Comparison of ENCODE assay signal across 15 cellular contexts in the genomic region with DNA sequence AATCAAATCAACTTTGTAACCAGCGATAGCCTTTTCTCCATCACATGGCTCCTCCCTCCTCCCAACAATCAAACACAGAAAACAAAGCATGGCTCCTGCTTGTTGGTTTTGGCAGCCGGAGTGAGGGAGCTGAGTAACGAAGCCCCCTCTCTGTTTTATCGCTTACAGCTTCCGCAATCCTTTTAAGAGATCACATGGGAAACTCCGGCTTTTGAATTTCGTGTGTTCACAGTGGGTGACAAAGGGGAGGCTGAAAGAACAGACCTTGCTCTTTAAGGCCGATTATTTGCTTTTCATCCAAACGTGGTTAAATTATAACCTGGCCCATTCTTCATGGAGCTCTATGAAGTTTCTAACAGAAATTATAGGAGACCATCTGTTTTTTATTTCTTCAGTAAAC.
DNase-seq lines count a peak whose midpoint lies in the region; ATAC-seq and TF ChIP-seq lines count a peak whose summit lies in the region.
"Had no signal": no experiment of that assay in that cellular context is flagged by ENCODE, and none has a peak within 500 bp of the region (broad histone marks: within the 10 kb centered on the region; RNA-seq: fewer than 3 reads in every experiment).

No MANE protein-coding gene starts in this region.

- H3K27me3 Mint-ChIP-seq in naive thymus-derived CD8-positive, alpha-beta T cell, result peaks cover 0 to 5% (median 0%) of the 10 kb centered on the region in 5 donors
- H3K27me3 Mint-ChIP-seq: dendritic cell treated with granulocyte-macrophage colony-stimulating factor and Interleukin-4, amounts not matched to agents 40 ng/mL and 50 ng/mL, for 4 days had no signal

- H3K36me3 ChIP-seq in liver (ENCODE audit: control insufficient read depth in 4 of 4, insufficient read depth in 3 of 4, low read depth in 1 of 4, low read length in 3 of 4), result no peaks in the 10 kb centered on the region
- H3K36me3 ChIP-seq: tibial artery had no signal

- peak overlapping the region in 1 of 10 donors; percentile 10 for H3K27ac Mint-ChIP-seq in naive thymus-derived CD8-positive, alpha-beta T cell
- H3K27ac Mint-ChIP-seq: dendritic cell treated with granulocyte-macrophage colony-stimulating factor and Interleukin-4, amounts not matched to agents 40 ng/mL and 50 ng/mL, for 4 days had no signal

- 34% methylated on average over 9 of the region's 9 CpGs for WGBS in liver

- H3K9me3 Mint-ChIP-seq in naive thymus-derived CD8-positive, alpha-beta T cell, result peaks cover 0 to 11% (median 2%) of the 10 kb centered on the region in 9 donors

- no peaks in the 10 kb centered on the region for H3K9me3 ChIP-seq in liver (ENCODE audit: control insufficient read depth in 4 of 4, low read length in 3 of 4)
- H3K9me3 ChIP-seq: tibial artery had no signal

- H3K4me1 Mint-ChIP-seq in naive thymus-derived CD8-positive, alpha-beta T cell, result no peaks in the 10 kb centered on the region

- H3K27me3 ChIP-seq in liver (ENCODE audit: control insufficient read depth in 4 of 4, insufficient read depth in 4 of 4, low read length in 3 of 4), result peaks cover 0 to 1% (median 0%) of the 10 kb centered on the region in 4 donors
- H3K27me3 ChIP-seq: tibial artery had no signal

- ATAC-seq in naive thymus-derived CD8-positive, alpha-beta T cell, result no peak

- POLR2A ChIA-PET in naive thymus-derived CD8-positive, alpha-beta T cell (lab: Charles Lee), result no interaction called here

- H3K36me3 Mint-ChIP-seq in naive thymus-derived CD8-positive, alpha-beta T cell, result no peaks in the 10 kb centered on the region

- peaks cover 0 to 5% (median 0%) of the 10 kb centered on the region in 4 donors for H3K4me1 ChIP-seq in liver (ENCODE audit: control insufficient read depth in 4 of 4, insufficient read depth in 4 of 4, low read length in 3 of 4)

- peak in 1 of 2 donors; percentile 20 for TF ChIP-seq RAD21 in liver (IDR thresholded peaks at IDR 0.05)

- peak; percentile 91 for DNase-seq in DMS 273 (lab: John Stamatoyannopoulos, UW; ENCODE audit: unreplicated experiment)
- peak; percentile 28 for DNase-seq in NCI-H146 treated with DMSO at 0.1 percent for 48 hours (lab: John Stamatoyannopoulos, UW; ENCODE audit: unreplicated experiment)
- DNase-seq in NCI-H748 treated with DMSO at 0.1 percent for 48 hours (lab: John Stamatoyannopoulos, UW), result peak; percentile 100
- DNase-seq in RKO (ENCODE audit: low spot score), result no peak
- no peak for DNase-seq in NCI-H2171 (lab: John Stamatoyannopoulos, UW)
- no peak for DNase-seq in naive thymus-derived CD8-positive, alpha-beta T cell
- DNase-seq in COR-L47 (lab: John Stamatoyannopoulos, UW), result no peak
- DNase-seq: activated CD4-positive, alpha-beta T cell treated with anti-CD3 and anti-CD28 coated beads for 4 hours; amygdala; hippocampal formation; mesendoderm; OCI-M1; tibial artery had no signal

- no peak overlapping the region for H3K27ac ChIP-seq in liver (ENCODE audit: low read depth in 1 of 2, low read length in 2 of 2)
- H3K27ac ChIP-seq: tibial artery had no signal

- no peak overlapping the region for H3K9ac ChIP-seq in liver (ENCODE audit: low read depth in 1 of 2, low read length in 2 of 2)

- H3K4me3 ChIP-seq in liver (ENCODE audit: low read depth in 1 of 3, low read length in 3 of 3), result peak overlapping the region in 1 of 3 donors; percentile 23
- H3K4me3 ChIP-seq: tibial artery had no signal

- H3K4me3 Mint-ChIP-seq in naive thymus-derived CD8-positive, alpha-beta T cell, result no peak overlapping the region
- H3K4me3 Mint-ChIP-seq: dendritic cell treated with granulocyte-macrophage colony-stimulating factor and Interleukin-4, amounts not matched to agents 40 ng/mL and 50 ng/mL, for 4 days had no signal

- TF ChIP-seq CTCF in liver (IDR thresholded peaks at IDR 0.05; ENCODE audit: low read depth, low read length, missing input control), result no peak

TF ChIP-seq in liver, 16 proteins besides CTCF, POLR2A, EP300 and RAD21:
- TF ChIP-seq HNF4G (IDR thresholded peaks at IDR 0.05), result no peak
- no peak for TF ChIP-seq EGR1 (IDR thresholded peaks at IDR 0.05; ENCODE audit: low read depth in 2 of 2)
- TF ChIP-seq HNF4A (conservative IDR thresholded peaks at IDR 0.05), result peak; percentile 61 to 62
- peak; percentile 35 for TF ChIP-seq SP1 (IDR thresholded peaks at IDR 0.05)
- TF ChIP-seq RXRA (IDR thresholded peaks at IDR 0.05), result no peak
- no peak for TF ChIP-seq MAX (IDR thresholded peaks at IDR 0.05)
- TF ChIP-seq NR2F2 (IDR thresholded peaks at IDR 0.05), result no peak
- TF ChIP-seq REST (IDR thresholded peaks at IDR 0.05), result no peak
- TF ChIP-seq ATF3 (IDR thresholded peaks at IDR 0.05), result no peak
- TF ChIP-seq FOXA2 (IDR thresholded peaks at IDR 0.05), result no peak
- no peak for TF ChIP-seq ZBTB33 (IDR thresholded peaks at IDR 0.05)
- TF ChIP-seq FOXA1 (IDR thresholded peaks at IDR 0.05), result no peak
- TF ChIP-seq JUND (IDR thresholded peaks at IDR 0.05), result no peak
- no peak for TF ChIP-seq TAF1 (conservative IDR thresholded peaks at IDR 0.05)
- TF ChIP-seq YY1 (IDR thresholded peaks at IDR 0.05), result peak; percentile 38
- no peak for TF ChIP-seq GABPA (IDR thresholded peaks at IDR 0.05 in 1 of 2, conservative IDR thresholded peaks at IDR 0.05 in 1 of 2)

Comparison
In these comparisons a context has a peak if more than half of its experiments do, and no peak if none do; other contexts are left out.
1. DNase-seq: peak in DMS 273 (single experiment), NCI-H146 treated with DMSO at 0.1 percent for 48 hours (single experiment) and NCI-H748 treated with DMSO at 0.1 percent for 48 hours (single experiment); none in RKO (single experiment), NCI-H2171 (single experiment), naive thymus-derived CD8-positive, alpha-beta T cell (0 of 10) and COR-L47 (single experiment).